In the genomic region with DNA sequence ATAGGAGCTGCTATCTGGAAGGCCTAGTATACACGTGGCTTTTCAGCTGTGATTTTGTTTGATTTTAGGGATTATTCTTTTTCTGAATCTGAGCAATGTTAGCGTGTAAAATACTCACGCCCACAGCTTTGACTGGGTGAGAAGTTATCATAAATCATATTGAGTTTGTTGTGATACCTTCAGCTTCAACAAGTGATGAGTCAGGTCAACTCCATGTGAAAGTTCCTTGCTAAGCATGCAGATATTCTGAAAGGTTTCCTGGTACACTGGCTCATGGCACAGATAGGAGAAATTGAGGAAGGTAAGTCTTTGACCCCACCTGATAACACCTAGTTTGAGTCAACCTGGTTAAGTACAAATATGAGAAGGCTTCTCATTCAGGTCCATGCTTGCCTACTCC, we compare ENCODE assay signal across 1 cellular context.
TF ChIP-seq lines count a peak whose summit lies in the region.

GKN1 (plus strand) TSS at position 386 of the 400 bp plus-strand sequence. CDS start 42 bp downstream, outside the sequence.

TF ChIP-seq in K562, 482 proteins besides CTCF, POLR2A, EP300 and RAD21:
- TF ChIP-seq SAP30 (IDR thresholded peaks at IDR 0.05; ENCODE audit: borderline replicate concordance, insufficient read depth, low read depth, low read length, poor library complexity, severe bottlenecking) = no peak
- no peak for TF ChIP-seq FOXK1 (CRISPR knock-in tag; IDR thresholded peaks at IDR 0.05; ENCODE audit: borderline replicate concordance)
- no peak for TF ChIP-seq CBFA2T2 (conservative IDR thresholded peaks at IDR 0.05)
- no peak for TF ChIP-seq E4F1 (CRISPR knock-in tag; IDR thresholded peaks at IDR 0.05; ENCODE audit: borderline replicate concordance)
- TF ChIP-seq TSHZ1 (CRISPR knock-in tag; IDR thresholded peaks at IDR 0.05) = no peak
- no peak for TF ChIP-seq ZFX (CRISPR knock-in tag; IDR thresholded peaks at IDR 0.05)
- no peak for TF ChIP-seq RBM25 (IDR thresholded peaks at IDR 0.05; ENCODE audit: low read depth, low read length, severe bottlenecking)
- 0 out of 2 replicates have a peak, but pooled peaks have one; percentile 15 for TF ChIP-seq MAFG (tag; conservative IDR thresholded peaks at IDR 0.05)
- TF ChIP-seq XRCC5 (IDR thresholded peaks at IDR 0.05; ENCODE audit: low read depth, low read length) = no peak
- TF ChIP-seq ZNF316 (IDR thresholded peaks at IDR 0.05) = 0 out of 2 replicates have a peak, but pooled peaks have one; percentile 3
- TF ChIP-seq MEIS2 (IDR thresholded peaks at IDR 0.05; ENCODE audit: partially characterized antibody) = peak; percentile 9
- TF ChIP-seq CBX1 (IDR thresholded peaks at IDR 0.05; ENCODE audit: low read depth) = no peak
- TF ChIP-seq FUS (optimal IDR thresholded peaks at IDR 0.05; ENCODE audit: low read depth, low read length) = no peak
- no peak for TF ChIP-seq NFIC (IDR thresholded peaks at IDR 0.05)
- no peak for TF ChIP-seq MAFF (IDR thresholded peaks at IDR 0.05; ENCODE audit: low read length)
- TF ChIP-seq BRCA1 (IDR thresholded peaks at IDR 0.05) = no peak
- no peak for TF ChIP-seq BRCA1 (CRISPR knock-in tag; IDR thresholded peaks at IDR 0.05)
- no peak for TF ChIP-seq HNRNPLL (IDR thresholded peaks at IDR 0.05; ENCODE audit: low read depth, low read length, poor library complexity, severe bottlenecking)
